Comparison of ENCODE assay signal across 8 cellular contexts in genomic region chr1:228407118-228408040, GRCh38. TPM values are rescaled to one million over a fixed set of nuclear protein-coding genes. Genes with fewer than 3 reads are reported as not detected.
DNase-seq lines count a peak whose midpoint lies in the region; ATAC-seq and TF ChIP-seq lines count a peak whose summit lies in the region.

No MANE protein-coding gene starts in this region.

- WGBS in lower leg skin, 2 donors = 17 to 19% methylated on average over 27 to 28 of the region's 28 CpGs

- ATAC-seq in activated naive CD8-positive, alpha-beta T cell treated with anti-CD3 and anti-CD28 coated beads, Interleukin-2, amount 50 U/mL, for 24 hours = peak; percentile 64

- H3K4me3 ChIP-seq in lower leg skin (ENCODE audit: low read depth, poor library complexity, severe bottlenecking) = peak overlapping the region; percentile 54

- TF ChIP-seq POLR2A in lower leg skin (IDR thresholded peaks at IDR 0.05) (no peak), erythroblast (IDR thresholded peaks at IDR 0.05; ENCODE audit: low read length) (no peak)

- DNase-seq in activated naive CD4-positive, alpha-beta T cell treated with anti-CD3 and anti-CD28 coated beads for 36 hours = no peak
- DNase-seq in activated naive CD4-positive, alpha-beta T cell treated with anti-CD3 and anti-CD28 coated beads, Interleukin-2, amount 50 U/mL, for 16 hours = no peak
- DNase-seq in activated naive CD8-positive, alpha-beta T cell treated with anti-CD3 and anti-CD28 coated beads, Interleukin-2, amount 50 U/mL, for 24 hours = no peak
- DNase-seq in lower leg skin (ENCODE audit: low spot score in 2 of 2) (peak in 1 of 2 donors; percentile 82), type B pancreatic cell (ENCODE audit: extremely low spot score, unreplicated experiment) (no peak), erythroblast (lab: John Stamatoyannopoulos, UW) (no peak), HuH-7.5 (ENCODE audit: low spot score) (no peak), GM19240 (ENCODE audit: insufficient read length, low spot score) (no peak)

- intact Hi-C loops in activated naive CD4-positive, alpha-beta T cell treated with anti-CD3 and anti-CD28 coated beads for 36 hours (cut with micrococcal nuclease) = loop anchor here (1.0 to 2.0 kb wide), 6 partner anchors 9 to 298 kb away; partner anchors contain the start of genes GUK1, MRPL55 and TRIM17
- intact Hi-C loops in lower leg skin (cut with DNase I; ENCODE audit: low total_unique reads) = no loop called here

- no peaks in the 10 kb centered on the region for H3K9me3 Mint-ChIP-seq in activated naive CD4-positive, alpha-beta T cell treated with anti-CD3 and anti-CD28 coated beads for 36 hours
- no peaks in the 10 kb centered on the region for H3K9me3 Mint-ChIP-seq in activated naive CD8-positive, alpha-beta T cell treated with anti-CD3 and anti-CD28 coated beads, Interleukin-2, amount 50 U/mL, for 24 hours
- H3K9me3 Mint-ChIP-seq in type B pancreatic cell = no peaks in the 10 kb centered on the region

- peak overlapping the region; percentile 41 for H3K27ac Mint-ChIP-seq in activated naive CD4-positive, alpha-beta T cell treated with anti-CD3 and anti-CD28 coated beads for 36 hours
- peak overlapping the region; percentile 80 for H3K27ac Mint-ChIP-seq in activated naive CD8-positive, alpha-beta T cell treated with anti-CD3 and anti-CD28 coated beads, Interleukin-2, amount 50 U/mL, for 24 hours
- H3K27ac Mint-ChIP-seq in type B pancreatic cell = peak overlapping the region; percentile 55

- TF ChIP-seq CTCF in lower leg skin (IDR thresholded peaks at IDR 0.05) (no peak), type B pancreatic cell (conservative IDR thresholded peaks at IDR 0.05) (no peak)

- no peaks in the 10 kb centered on the region for H3K27me3 Mint-ChIP-seq in activated naive CD4-positive, alpha-beta T cell treated with anti-CD3 and anti-CD28 coated beads for 36 hours (ENCODE audit: low read depth)
- no peaks in the 10 kb centered on the region for H3K27me3 Mint-ChIP-seq in activated naive CD8-positive, alpha-beta T cell treated with anti-CD3 and anti-CD28 coated beads, Interleukin-2, amount 50 U/mL, for 24 hours
- H3K27me3 Mint-ChIP-seq in type B pancreatic cell = no peaks in the 10 kb centered on the region

- H3K4me1 Mint-ChIP-seq in activated naive CD4-positive, alpha-beta T cell treated with anti-CD3 and anti-CD28 coated beads for 36 hours (ENCODE audit: low read depth) = peaks cover 36% of the 10 kb centered on the region
- H3K4me1 Mint-ChIP-seq in activated naive CD8-positive, alpha-beta T cell treated with anti-CD3 and anti-CD28 coated beads, Interleukin-2, amount 50 U/mL, for 24 hours = peaks cover 30% of the 10 kb centered on the region
- peaks cover 19% of the 10 kb centered on the region for H3K4me1 Mint-ChIP-seq in type B pancreatic cell (ENCODE audit: unreplicated experiment)

- peak overlapping the region; percentile 87 for H3K4me3 Mint-ChIP-seq in activated naive CD4-positive, alpha-beta T cell treated with anti-CD3 and anti-CD28 coated beads for 36 hours
- peak overlapping the region; percentile 92 for H3K4me3 Mint-ChIP-seq in activated naive CD8-positive, alpha-beta T cell treated with anti-CD3 and anti-CD28 coated beads, Interleukin-2, amount 50 U/mL, for 24 hours
- peak overlapping the region; percentile 94 for H3K4me3 Mint-ChIP-seq in type B pancreatic cell

- CTCF ChIA-PET in activated naive CD4-positive, alpha-beta T cell treated with anti-CD3 and anti-CD28 coated beads for 36 hours (lab: Charles Lee) = interaction anchor here (0.6 kb wide), 1 partner anchor 93 kb away, joined by 5 read pairs; no protein-coding TSS in a partner anchor

- H3K36me3 Mint-ChIP-seq in activated naive CD4-positive, alpha-beta T cell treated with anti-CD3 and anti-CD28 coated beads for 36 hours (ENCODE audit: low read depth) = peaks cover 17% of the 10 kb centered on the region
- H3K36me3 Mint-ChIP-seq in activated naive CD8-positive, alpha-beta T cell treated with anti-CD3 and anti-CD28 coated beads, Interleukin-2, amount 50 U/mL, for 24 hours (ENCODE audit: low read depth) = peaks cover 20% of the 10 kb centered on the region
- H3K36me3 Mint-ChIP-seq in type B pancreatic cell = no peaks in the 10 kb centered on the region

RNA-seq across cellular contexts. Expression of gene TRIM11, which starts 0.7 kb away (rescaled TPM):
- total RNA-seq in activated naive CD4-positive, alpha-beta T cell treated with anti-CD3 and anti-CD28 coated beads for 36 hours = 10 to 100 TPM; 26.0 to 27.5 TPM
- total RNA-seq in lower leg skin (10 to 100 TPM; 28.3 to 52.9 (median 31.5) TPM), type B pancreatic cell (ENCODE audit: low replicate concordance) (33.6 and 38.0 TPM in 2 replicates)

RNA-seq across cellular contexts. Expression of gene TRIM17, which starts 9.3 kb away (rescaled TPM):
- 1 to 10 TPM; 1.0 to 1.2 TPM for total RNA-seq in activated naive CD4-positive, alpha-beta T cell treated with anti-CD3 and anti-CD28 coated beads for 36 hours
- 1 to 10 TPM in 3 of 4 donors, under 1 TPM in 1; 0.97 to 4.2 (median 1.8) TPM for total RNA-seq in lower leg skin
- 7.8 and 9.4 TPM in 2 replicates for total RNA-seq in type B pancreatic cell (ENCODE audit: low replicate concordance)
